ENCODE assay signal across 11 cellular contexts in the genomic region with DNA sequence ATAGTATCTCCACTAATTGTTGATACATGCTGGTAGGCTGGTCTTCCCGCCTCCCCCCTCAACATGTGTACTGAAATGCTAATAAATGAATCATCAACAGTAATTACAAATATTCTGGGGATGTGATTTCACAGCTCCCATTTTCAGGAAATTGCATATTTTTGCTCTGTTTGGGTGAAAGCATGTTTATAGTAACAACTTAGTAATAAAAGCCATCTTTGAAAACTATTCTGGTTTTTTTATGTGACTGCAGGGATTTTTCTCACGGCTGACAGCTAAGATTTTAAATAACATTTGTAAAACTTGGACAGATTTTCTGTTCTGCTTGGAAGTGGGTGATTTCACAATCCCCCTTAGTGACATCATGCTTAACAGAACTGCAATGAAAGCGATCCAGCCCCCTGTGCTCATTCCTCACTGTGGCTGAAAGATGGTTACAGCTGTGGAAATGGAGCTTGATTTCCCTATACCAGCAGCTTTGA. TPM values are rescaled to one million over a fixed set of nuclear protein-coding genes. Genes with fewer than 3 reads are reported as not detected.
DNase-seq lines count a peak whose midpoint lies in the region; ATAC-seq, FAIRE-seq and TF ChIP-seq lines count a peak whose summit lies in the region.
"Had no signal": no experiment of that assay in that cellular context is flagged by ENCODE, and none has a peak within 500 bp of the region (broad histone marks: within the 10 kb centered on the region; RNA-seq: fewer than 3 reads in every experiment).

No MANE protein-coding gene starts in this region.

- H3K27me3 ChIP-seq in H1 (replicated peaks in 1 of 4; ENCODE audit: control insufficient read depth in 3 of 4, extremely low read depth in 1 of 4, insufficient read depth in 3 of 4, low read length in 3 of 4) (no peaks in the 10 kb centered on the region), lower lobe of right lung (ENCODE audit: low read depth) (no peaks in the 10 kb centered on the region)

- H2BK12ac ChIP-seq in H1 (ENCODE audit: low read depth, low read length) = no peak overlapping the region

- no peaks in the 10 kb centered on the region for H3K4me1 ChIP-seq in H1 (replicated peaks in 1 of 4; ENCODE audit: control insufficient read depth in 3 of 4, insufficient read depth in 4 of 4, low read length in 3 of 4)
- peaks cover 3% of the 10 kb centered on the region for H3K4me1 ChIP-seq in lower lobe of right lung

- ATAC-seq in Right ventricle myocardium inferior (peak; percentile 94), lower lobe of right lung (peak; percentile 68 to 79)

- H3K27me3 Mint-ChIP-seq in glutamatergic neuron (ENCODE audit: unreplicated experiment) (peaks cover 6% of the 10 kb centered on the region), immature natural killer cell (ENCODE audit: low read depth in 3 of 3) (peaks cover 0 to 16% (median 8%) of the 10 kb centered on the region in 3 donors)

- H2BK20ac ChIP-seq in H1 (ENCODE audit: low read length) = no peak overlapping the region

- POLR2A ChIA-PET in H1 (lab: Charles Lee; ENCODE audit: partially characterized antibody) = no interaction called here

- H3K9ac ChIP-seq in H1 (replicated peaks in 1 of 4; ENCODE audit: extremely low read depth in 1 of 4, low read depth in 3 of 4, low read length in 3 of 4) = no peak overlapping the region

- CTCF ChIA-PET in H1 (lab: Charles Lee; ENCODE audit: partially characterized antibody) = interaction anchor here (0.5 to 3.4 kb wide), 11 partner anchors 12 to 1148 kb away, joined by 3 to 26 read pairs (median 4); no protein-coding TSS in a partner anchor

- no peak overlapping the region for H3K4ac ChIP-seq in H1 (replicated peaks; ENCODE audit: insufficient read length, low read depth, low read length)

- TF ChIP-seq RAD21 in H1 (IDR thresholded peaks at IDR 0.05 in 1 of 2, conservative IDR thresholded peaks at IDR 0.05 in 1 of 2; ENCODE audit: low read depth in 2 of 2, low read length in 2 of 2) = no peak

- H3K9me3 ChIP-seq in H1 (ENCODE audit: insufficient read depth in 2 of 2, low read depth in 1 of 2, low read length in 1 of 2) (no peaks in the 10 kb centered on the region), lower lobe of right lung (no peaks in the 10 kb centered on the region)

- no peak overlapping the region for H2AK5ac ChIP-seq in H1 (ENCODE audit: low read depth, low read length)

- H3K79me2 ChIP-seq in H1 (ENCODE audit: control insufficient read depth in 1 of 2, insufficient read depth in 2 of 2, low read length in 2 of 2) = no peaks in the 10 kb centered on the region

- H3K36me3 Mint-ChIP-seq in glutamatergic neuron (ENCODE audit: unreplicated experiment) = no peaks in the 10 kb centered on the region
- H3K36me3 Mint-ChIP-seq in immature natural killer cell = no peaks in the 10 kb centered on the region

- no peak overlapping the region for H4K8ac ChIP-seq in H1 (ENCODE audit: extremely low read depth, insufficient read depth, low read length)

- H3K23ac ChIP-seq in H1 (ENCODE audit: insufficient read length) = no peak overlapping the region

- peaks cover 2% of the 10 kb centered on the region for H3K4me1 Mint-ChIP-seq in glutamatergic neuron (ENCODE audit: low read depth, unreplicated experiment)
- H3K4me1 Mint-ChIP-seq in immature natural killer cell = no peaks in the 10 kb centered on the region
- H3K4me1 Mint-ChIP-seq: B cell had no signal

- H3K18ac ChIP-seq in H1 (ENCODE audit: extremely low read depth, low read length) = no peak overlapping the region

- H3K9me3 Mint-ChIP-seq in glutamatergic neuron (ENCODE audit: unreplicated experiment) (peaks cover 1% of the 10 kb centered on the region), immature natural killer cell (no peaks in the 10 kb centered on the region)

- no peak overlapping the region for H4K5ac ChIP-seq in H1 (ENCODE audit: insufficient read length, low read depth, low read length)

- H3K36me3 ChIP-seq in H1 (ENCODE audit: control insufficient read depth in 2 of 4, insufficient read depth in 4 of 4, low read length in 3 of 4) (no peaks in the 10 kb centered on the region), lower lobe of right lung (no peaks in the 10 kb centered on the region)

- H3K4me3 ChIP-seq in H1 (ENCODE audit: extremely low read depth in 1 of 4, insufficient read depth in 2 of 4, low read depth in 3 of 4, low read length in 4 of 4) (no peak overlapping the region), lower lobe of right lung (no peak overlapping the region)

- no peak for TF ChIP-seq CTCF in H1 (IDR thresholded peaks at IDR 0.05; ENCODE audit: control extremely low read depth in 1 of 3, insufficient read depth in 1 of 3, low read depth in 1 of 3, low read length in 3 of 3)
- TF ChIP-seq CTCF in lower lobe of right lung (IDR thresholded peaks at IDR 0.05) = no peak
- TF ChIP-seq CTCF in glutamatergic neuron (IDR thresholded peaks at IDR 0.05; ENCODE audit: partially characterized antibody, unreplicated experiment) = no peak

- no peak overlapping the region for H3K14ac ChIP-seq in H1 (ENCODE audit: insufficient read length)

- no peak overlapping the region for H2AFZ ChIP-seq in H1 (ENCODE audit: low read length)

- H4K91ac ChIP-seq in H1 (replicated peaks; ENCODE audit: insufficient read length, low read length) = no peak overlapping the region

- H2BK120ac ChIP-seq in H1 (replicated peaks; ENCODE audit: low read depth, low read length) = no peak overlapping the region

- no peak overlapping the region for H3K56ac ChIP-seq in H1 (replicated peaks; ENCODE audit: insufficient read length, low read depth, low read length)

- H4K20me1 ChIP-seq in H1 (replicated peaks in 1 of 2; ENCODE audit: control insufficient read depth in 1 of 2, insufficient read depth in 2 of 2, low read length in 2 of 2) = no peaks in the 10 kb centered on the region

- no peak overlapping the region for H2BK5ac ChIP-seq in H1 (ENCODE audit: low read depth, low read length)

- DNase-seq in Right ventricle myocardium inferior (ENCODE audit: missing footprints) = no peak
- DNase-seq in cardiac septum (ENCODE audit: low spot score) = no peak
- no peak for DNase-seq in H1 (ENCODE audit: low read depth in 1 of 2, low spot score in 2 of 2)
- no peak for DNase-seq in lower lobe of right lung
- DNase-seq in NOMO-1 treated with dmso at 0.1 percent for 144 hours (lab: John Stamatoyannopoulos, UW; ENCODE audit: unreplicated experiment) = no peak
- DNase-seq in glutamatergic neuron = no peak
- no peak for DNase-seq in immature natural killer cell
- DNase-seq in activated T-cell treated with anti-CD3 and anti-CD28 coated beads, Interleukin-2, amount 50 U/mL, for 1 hour = no peak
- DNase-seq: activated CD4-positive, alpha-beta T cell treated with anti-CD3 and anti-CD28 coated beads for 1 hour; MM.1S had no signal

- no peaks in the 10 kb centered on the region for H3K79me1 ChIP-seq in H1 (ENCODE audit: low read depth, low read length)

- no peak overlapping the region for H3K27ac ChIP-seq in H1 (ENCODE audit: low read depth, low read length)
- no peak overlapping the region for H3K27ac ChIP-seq in lower lobe of right lung

- H3K23me2 ChIP-seq in H1 (ENCODE audit: low read depth, low read length) = no peaks in the 10 kb centered on the region

- no peak overlapping the region for H2BK15ac ChIP-seq in H1 (ENCODE audit: low read length)

- no peak for FAIRE-seq in H1 (lab: Jason Lieb, UNC)

- H3K4me2 ChIP-seq in H1 (ENCODE audit: insufficient read depth in 1 of 2, low read depth in 2 of 2, low read length in 2 of 2) = no peak overlapping the region

- no peak for TF ChIP-seq POLR2A in H1 (IDR thresholded peaks at IDR 0.05; ENCODE audit: control extremely low read depth in 1 of 2, low read depth in 2 of 2, low read length in 2 of 2)

- H3K27ac Mint-ChIP-seq in glutamatergic neuron (ENCODE audit: unreplicated experiment) = no peak overlapping the region
- no peak overlapping the region for H3K27ac Mint-ChIP-seq in immature natural killer cell
- H3K27ac Mint-ChIP-seq: B cell had no signal

- TF ChIP-seq EP300 in H1 (IDR thresholded peaks at IDR 0.05; ENCODE audit: borderline replicate concordance in 1 of 2, low read depth in 2 of 2, low read length in 2 of 2) = no peak

- H3K4me3 Mint-ChIP-seq in glutamatergic neuron (ENCODE audit: unreplicated experiment) (no peak overlapping the region), immature natural killer cell (no peak overlapping the region)
- H3K4me3 Mint-ChIP-seq: B cell had no signal

- intact Hi-C loops in Right ventricle myocardium inferior (cut with DNase I) = loop anchor here (5.0 kb wide), 1 partner anchor 64 kb away; no protein-coding TSS in a partner anchor
- intact Hi-C loops in cardiac septum (cut with DNase I) = no loop called here
- intact Hi-C loops in lower lobe of right lung (cut with DNase I) = no loop called here

- WGBS in H1 (ENCODE audit: extremely low coverage in 1 of 2, insufficient coverage in 1 of 2, insufficient read length in 1 of 2, insufficient replicate concordance in 2 of 2, low coverage in 1 of 2, low lambda C conversion rate in 2 of 2, missing lambda C conversion rate in 1 of 2), 2 experiments = 52% methylated on average over 3 of the region's 3 CpGs; no CpG with 5 or more reads in 1 of the 2 experiments

TF ChIP-seq in H1, 55 proteins besides CTCF, POLR2A, EP300 and RAD21:
- TF ChIP-seq CEBPB (IDR thresholded peaks at IDR 0.05; ENCODE audit: low read depth, low read length) = peak; percentile 43; the same call in 1 of the 2 replicates
- TF ChIP-seq USF2 (IDR thresholded peaks at IDR 0.05; ENCODE audit: low read length) = no peak

RNA-seq across cellular contexts. Expression of gene FAM174B, which starts 25.6 kb away (rescaled TPM):
- total RNA-seq in Right ventricle myocardium inferior = 13.0 TPM
- 6.5 TPM for total RNA-seq in cardiac septum
- 35.2 and 35.3 TPM in 2 replicates for total RNA-seq in H1 (2021; fragmentation: NEBNext Ultra II Directional; extraction: Animal tissue kit (Norgen Biotek cat#: 25700))
- 9.3 and 10.1 TPM in 2 replicates for polyA plus RNA-seq in H1 (2011; rRNA removed)
- polyA plus RNA-seq in H1 (2011; cell fraction: cytosol; rRNA removed) = 9.7 TPM
- polyA plus RNA-seq in H1 (2011; cell fraction: nucleus; rRNA removed) = 13.4 TPM
- 21.5 to 31.3 TPM (median 28.3 TPM) in 4 replicates for polyA plus RNA-seq in H1 (2012, experiment 1 of 2)
- polyA plus RNA-seq in H1 (2012, experiment 2 of 2) = 15.9 TPM
- 20.3 TPM for polyA plus RNA-seq in H1 (2013, experiment 1 of 2)
- 27.1 TPM for polyA plus RNA-seq in H1 (2013, experiment 2 of 2)
- 24.5 and 32.5 TPM in 2 replicates for polyA minus RNA-seq in H1 (2011; rRNA and poly(A)+ RNA removed)
- 16.4 TPM for polyA minus RNA-seq in H1 (2011; cell fraction: cytosol; rRNA and poly(A)+ RNA removed)
- polyA minus RNA-seq in H1 (2011; cell fraction: nucleus; rRNA and poly(A)+ RNA removed) = 13.8 TPM
- 57.7 TPM for total RNA-seq in lower lobe of right lung
- total RNA-seq in glutamatergic neuron (ENCODE audit: unreplicated experiment) = 8.6 TPM
- under 1 TPM in 2 of 3 donors, not detected in 1; 0.71 to 0.78 TPM for polyA plus RNA-seq in immature natural killer cell
